ENCODE assay signal across 10 cellular contexts in genomic region chr14:38254565-38255407, GRCh38. TPM values are rescaled to one million over a fixed set of nuclear protein-coding genes. Genes with fewer than 3 reads are reported as not detected.
DNase-seq lines count a peak whose midpoint lies in the region; ATAC-seq and TF ChIP-seq lines count a peak whose summit lies in the region.
"Had no signal": no experiment of that assay in that cellular context is flagged by ENCODE, and none has a peak within 500 bp of the region (broad histone marks: within the 10 kb centered on the region; RNA-seq: fewer than 3 reads in every experiment).

No MANE protein-coding gene starts in this region.

- peak overlapping the region; percentile 59 for H3K4me3 ChIP-seq in HUES64 (ENCODE audit: low read length)
- H3K4me3 ChIP-seq in choroid plexus epithelial cell (ENCODE audit: low read depth, low read length) = peak overlapping the region; percentile 52
- peak overlapping the region; percentile 40 for H3K4me3 ChIP-seq in kidney epithelial cell (ENCODE audit: low read depth, low read length)
- H3K4me3 ChIP-seq: body of pancreas had no signal

- no peak overlapping the region for H3K9ac ChIP-seq in HUES64 (ENCODE audit: low read depth, low read length)

- no peak overlapping the region for H3K27ac Mint-ChIP-seq in stimulated activated effector memory CD8-positive, alpha-beta T cell treated with anti-CD3 and anti-CD28 coated beads, Interleukin-12 subunit alpha, Interleukin-12 subunit beta, amount 100 ng/mL, for 72 hours

- no peaks in the 10 kb centered on the region for H3K36me3 ChIP-seq in HUES64 (ENCODE audit: insufficient read depth, low read length)
- H3K36me3 ChIP-seq in kidney epithelial cell (ENCODE audit: control insufficient read depth, insufficient read depth, low read length) = no peaks in the 10 kb centered on the region
- H3K36me3 ChIP-seq: pancreas had no signal

- H3K36me3 Mint-ChIP-seq in stimulated activated effector memory CD8-positive, alpha-beta T cell treated with anti-CD3 and anti-CD28 coated beads, Interleukin-12 subunit alpha, Interleukin-12 subunit beta, amount 100 ng/mL, for 72 hours = no peaks in the 10 kb centered on the region

- TF ChIP-seq CTCF in choroid plexus epithelial cell (conservative IDR thresholded peaks at IDR 0.05; ENCODE audit: low read depth, low read length) = no peak
- no peak for TF ChIP-seq CTCF in kidney epithelial cell (IDR thresholded peaks at IDR 0.05; ENCODE audit: insufficient read depth, low read length, poor library complexity, severe bottlenecking)

- peak overlapping the region; percentile 23 for H3K4me3 Mint-ChIP-seq in stimulated activated effector memory CD8-positive, alpha-beta T cell treated with anti-CD3 and anti-CD28 coated beads, Interleukin-12 subunit alpha, Interleukin-12 subunit beta, amount 100 ng/mL, for 72 hours

- ATAC-seq in stimulated activated effector memory CD8-positive, alpha-beta T cell treated with anti-CD3 and anti-CD28 coated beads, Interleukin-12 subunit alpha, Interleukin-12 subunit beta, amount 100 ng/mL, for 72 hours = no peak

- no peak overlapping the region for H3K27ac ChIP-seq in HUES64 (ENCODE audit: low read depth, low read length)

- H3K9me3 ChIP-seq in HUES64 (ENCODE audit: insufficient read depth, low read depth, low read length) = no peaks in the 10 kb centered on the region
- H3K9me3 ChIP-seq: body of pancreas, pancreas had no signal

- peaks cover 66% of the 10 kb centered on the region for H3K27me3 ChIP-seq in HUES64 (ENCODE audit: insufficient read depth, low read length)
- H3K27me3 ChIP-seq in kidney epithelial cell (ENCODE audit: control insufficient read depth, insufficient read depth, low read length) = peaks cover 15% of the 10 kb centered on the region
- H3K27me3 ChIP-seq: body of pancreas, pancreas had no signal

- no peaks in the 10 kb centered on the region for H3K4me1 Mint-ChIP-seq in stimulated activated effector memory CD8-positive, alpha-beta T cell treated with anti-CD3 and anti-CD28 coated beads, Interleukin-12 subunit alpha, Interleukin-12 subunit beta, amount 100 ng/mL, for 72 hours

- DNase-seq in choroid plexus epithelial cell (ENCODE audit: low read depth) (no peak), kidney epithelial cell (ENCODE audit: low read depth) (no peak), NCI-H1436 (lab: John Stamatoyannopoulos, UW) (no peak), foreskin melanocyte (no peak), AG08395 (ENCODE audit: low spot score) (no peak), amniotic stem cell (lab: John Stamatoyannopoulos, UW) (no peak)
- DNase-seq in stimulated activated effector memory CD8-positive, alpha-beta T cell treated with anti-CD3 and anti-CD28 coated beads, Interleukin-12 subunit alpha, Interleukin-12 subunit beta, amount 100 ng/mL, for 72 hours (ENCODE audit: low spot score in 2 of 2) = no peak

- no peaks in the 10 kb centered on the region for H3K4me1 ChIP-seq in HUES64 (ENCODE audit: insufficient read depth, low read length)
- H3K4me1 ChIP-seq: pancreas had no signal

- H3K9me3 Mint-ChIP-seq in stimulated activated effector memory CD8-positive, alpha-beta T cell treated with anti-CD3 and anti-CD28 coated beads, Interleukin-12 subunit alpha, Interleukin-12 subunit beta, amount 100 ng/mL, for 72 hours = peaks cover 4% of the 10 kb centered on the region

- WGBS in HUES64 = 23% methylated on average over 44 of the region's 44 CpGs

RNA-seq across cellular contexts. Expression of gene CLEC14A, which starts 1.1 kb away (rescaled TPM):
- not detected for polyA plus RNA-seq in HUES64 (2013, experiment 1 of 2)
- polyA plus RNA-seq in HUES64 (2013, experiment 2 of 2) = 0.13 TPM
- 0.27 and 0.58 TPM in 2 replicates for total RNA-seq in kidney epithelial cell

RNA-seq across cellular contexts. Expression of gene SSTR1, which starts 47.1 kb away (rescaled TPM):
- polyA plus RNA-seq in HUES64 (2013, experiment 1 of 2) = 0.10 TPM
- polyA plus RNA-seq in HUES64 (2013, experiment 2 of 2) = 0.13 TPM
- 0.21 and 0.67 TPM in 2 replicates for total RNA-seq in kidney epithelial cell
